In genomic region chr6:29729774-29730328, GRCh38 we compare ENCODE assay signal across 20 cellular contexts. TPM values are rescaled to one million over a fixed set of nuclear protein-coding genes. Genes with fewer than 3 reads are reported as not detected.
DNase-seq lines count a peak whose midpoint lies in the region; ATAC-seq and TF ChIP-seq lines count a peak whose summit lies in the region.
"Had no signal": no experiment of that assay in that cellular context is flagged by ENCODE, and none has a peak within 500 bp of the region (broad histone marks: within the 10 kb centered on the region; RNA-seq: fewer than 3 reads in every experiment).

No MANE protein-coding gene starts in this region.

- H3K27me3 Mint-ChIP-seq in activated T-cell treated with anti-CD3 and anti-CD28 coated beads, Interleukin-2, amount 50 U/mL, for 72 hours (ENCODE audit: low read depth), result no peaks in the 10 kb centered on the region
- H3K27me3 Mint-ChIP-seq in central memory CD8-positive, alpha-beta T cell, result no peaks in the 10 kb centered on the region
- no peaks in the 10 kb centered on the region for H3K27me3 Mint-ChIP-seq in naive thymus-derived CD8-positive, alpha-beta T cell

- H3K4me1 Mint-ChIP-seq in activated T-cell treated with anti-CD3 and anti-CD28 coated beads, Interleukin-2, amount 50 U/mL, for 72 hours (ENCODE audit: low read depth), result peaks cover 54% of the 10 kb centered on the region
- H3K4me1 Mint-ChIP-seq in central memory CD8-positive, alpha-beta T cell, result peaks cover 72% of the 10 kb centered on the region
- peaks cover 38 to 86% (median 79%) of the 10 kb centered on the region in 4 donors for H3K4me1 Mint-ChIP-seq in naive thymus-derived CD8-positive, alpha-beta T cell

- peaks cover 11 to 24% of the 10 kb centered on the region in 2 donors for H3K36me3 Mint-ChIP-seq in activated T-cell treated with anti-CD3 and anti-CD28 coated beads, Interleukin-2, amount 50 U/mL, for 72 hours (ENCODE audit: insufficient read depth in 2 of 2)
- peaks cover 47% of the 10 kb centered on the region for H3K36me3 Mint-ChIP-seq in central memory CD8-positive, alpha-beta T cell (ENCODE audit: insufficient read depth)
- peaks cover 16 to 36% (median 23%) of the 10 kb centered on the region in 3 donors for H3K36me3 Mint-ChIP-seq in naive thymus-derived CD8-positive, alpha-beta T cell

- no peak overlapping the region for H3K4me3 Mint-ChIP-seq in activated T-cell treated with anti-CD3 and anti-CD28 coated beads, Interleukin-2, amount 50 U/mL, for 72 hours
- H3K4me3 Mint-ChIP-seq in central memory CD8-positive, alpha-beta T cell, result no peak overlapping the region
- no peak overlapping the region for H3K4me3 Mint-ChIP-seq in naive thymus-derived CD8-positive, alpha-beta T cell

- peak overlapping the region; percentile 52 for H3K27ac Mint-ChIP-seq in activated T-cell treated with anti-CD3 and anti-CD28 coated beads, Interleukin-2, amount 50 U/mL, for 72 hours
- H3K27ac Mint-ChIP-seq in central memory CD8-positive, alpha-beta T cell (ENCODE audit: low read depth), result peak overlapping the region; percentile 81
- H3K27ac Mint-ChIP-seq in naive thymus-derived CD8-positive, alpha-beta T cell, result peak overlapping the region; percentile 23 to 99 (median 81)

- TF ChIP-seq POLR2A in GM15510 (IDR thresholded peaks at IDR 0.05; ENCODE audit: borderline replicate concordance, extremely low read depth, insufficient read length), result peak; percentile 23

- no peaks in the 10 kb centered on the region for H3K9me3 Mint-ChIP-seq in activated T-cell treated with anti-CD3 and anti-CD28 coated beads, Interleukin-2, amount 50 U/mL, for 72 hours
- H3K9me3 Mint-ChIP-seq in central memory CD8-positive, alpha-beta T cell, result no peaks in the 10 kb centered on the region
- no peaks in the 10 kb centered on the region for H3K9me3 Mint-ChIP-seq in naive thymus-derived CD8-positive, alpha-beta T cell

- POLR2A ChIA-PET in naive thymus-derived CD8-positive, alpha-beta T cell (lab: Charles Lee), result interaction anchor here (1.2 kb wide), 1 partner anchor 12 kb away, joined by 3 read pairs; no protein-coding TSS in a partner anchor

- ATAC-seq in activated T-cell treated with anti-CD3 and anti-CD28 coated beads, Interleukin-2, amount 50 U/mL, for 72 hours (replicated peaks in 1 of 2), result no peak
- ATAC-seq in central memory CD8-positive, alpha-beta T cell (replicated peaks; ENCODE audit: extremely low read depth, poor library complexity, severe bottlenecking), result no peak
- no peak for ATAC-seq in naive thymus-derived CD8-positive, alpha-beta T cell
- ATAC-seq in HG03439 (IDR thresholded peaks at IDR 0.05; ENCODE audit: unreplicated experiment) (no peak), HG02798 (IDR thresholded peaks at IDR 0.05; ENCODE audit: poor library complexity, unreplicated experiment) (no peak)

- DNase-seq in activated T-cell treated with anti-CD3 and anti-CD28 coated beads, Interleukin-2, amount 50 U/mL, for 72 hours, result no peak
- DNase-seq in activated T-cell treated with anti-CD3 and anti-CD28 coated beads for 4 hours (no peak), RKO (ENCODE audit: low spot score) (no peak)
- no peak for DNase-seq in central memory CD8-positive, alpha-beta T cell (ENCODE audit: low spot score in 2 of 2)
- no peak for DNase-seq in naive thymus-derived CD8-positive, alpha-beta T cell
- DNase-seq: ACHN, EL, GF-D8, GOT3, HCEC 1CT, Karpas-422, NCI-H1417, NCI-H187, NCI-H446, NCI-H526, Right ventricle myocardium superior had no signal

RNA-seq across cellular contexts. Expression of gene HLA-F, which starts 6.6 kb away (rescaled TPM):
- 100 to 1,000 TPM; 238 to 275 TPM for total RNA-seq in activated T-cell treated with anti-CD3 and anti-CD28 coated beads, Interleukin-2, amount 50 U/mL, for 72 hours
- 100 to 1,000 TPM; 717 to 744 TPM for total RNA-seq in naive thymus-derived CD8-positive, alpha-beta T cell
- polyA plus RNA-seq in naive thymus-derived CD8-positive, alpha-beta T cell, result 100 to 1,000 TPM; 457 to 626 (median 619) TPM

RNA-seq across cellular contexts. Expression of gene ZFP57, which starts 48.9 kb away (rescaled TPM):
- 1 to 10 TPM in 1 of 2 donors, not detected in 1; 6.3 TPM for total RNA-seq in activated T-cell treated with anti-CD3 and anti-CD28 coated beads, Interleukin-2, amount 50 U/mL, for 72 hours
- 1 to 10 TPM; 4.6 to 5.6 TPM for total RNA-seq in naive thymus-derived CD8-positive, alpha-beta T cell
- polyA plus RNA-seq in naive thymus-derived CD8-positive, alpha-beta T cell, result 1 to 10 TPM in 1 of 3 donors, not detected in 2; 1.8 TPM
- total RNA-seq: Right ventricle myocardium superior, RPMI7951 had no signal
